ENCODE assay signal across 8 cellular contexts in the genomic region with DNA sequence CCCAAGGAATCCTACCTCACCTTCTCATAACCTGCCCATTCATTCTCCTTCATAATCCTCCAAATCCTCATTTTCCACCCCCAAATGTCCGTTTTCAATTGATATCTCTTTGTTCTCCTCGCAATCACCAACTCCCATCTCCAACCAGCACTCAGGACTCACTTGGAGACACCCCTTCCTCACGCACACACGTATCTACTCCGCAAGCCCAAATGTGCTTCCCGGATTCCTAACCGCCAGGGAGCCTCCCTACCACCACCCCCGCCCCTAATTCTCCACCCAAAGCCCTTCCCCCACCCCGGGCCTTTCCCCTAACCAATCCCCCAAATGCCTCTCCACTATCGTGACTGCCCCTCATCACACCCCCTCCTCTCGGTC. TPM values are rescaled to one million over a fixed set of nuclear protein-coding genes. Genes with fewer than 3 reads are reported as not detected.
DNase-seq lines count a peak whose midpoint lies in the region; ATAC-seq and TF ChIP-seq lines count a peak whose summit lies in the region.

No MANE protein-coding gene starts in this region.

- H3K4me2 ChIP-seq in OCI-LY1 (ENCODE audit: low read length) (peak overlapping the region; percentile 93), osteoblast (ENCODE audit: insufficient read depth, low read length) (peak overlapping the region; percentile 99)

- TF ChIP-seq CTCF in GM12875 (IDR thresholded peaks at IDR 0.05; ENCODE audit: borderline replicate concordance, insufficient read depth, low read depth, low read length) (no peak), OCI-LY1 (IDR thresholded peaks at IDR 0.05; ENCODE audit: low read length) (no peak), osteoblast (IDR thresholded peaks at IDR 0.05; ENCODE audit: extremely low read depth, low read depth, low read length) (no peak)

- H4K20me1 ChIP-seq in OCI-LY1 (ENCODE audit: insufficient read depth, low read length) (no peaks in the 10 kb centered on the region), osteoblast (ENCODE audit: insufficient read depth, low read length) (peaks cover 32% of the 10 kb centered on the region)

- peaks cover 18% of the 10 kb centered on the region for H3K4me1 ChIP-seq in OCI-LY1 (ENCODE audit: insufficient read depth, low read length, severe bottlenecking)
- H3K4me1 ChIP-seq in osteoblast (ENCODE audit: insufficient read depth, low read length) = peaks cover 38% of the 10 kb centered on the region

- peak overlapping the region; percentile 76 for H3K9ac ChIP-seq in OCI-LY1 (ENCODE audit: low read length)

- H3K27me3 ChIP-seq in OCI-LY1 (ENCODE audit: insufficient read depth, low read length) (no peaks in the 10 kb centered on the region), osteoblast (ENCODE audit: insufficient read depth, low read length) (no peaks in the 10 kb centered on the region)

- peaks cover 31% of the 10 kb centered on the region for H3K79me2 ChIP-seq in OCI-LY1 (ENCODE audit: insufficient read depth, low read length)
- peaks cover 90% of the 10 kb centered on the region for H3K79me2 ChIP-seq in osteoblast (ENCODE audit: insufficient read depth, low read length)

- H3K4me3 ChIP-seq in GM12875 (ENCODE audit: low read depth, low read length) = peak overlapping the region; percentile 68
- H3K4me3 ChIP-seq in OCI-LY1 (ENCODE audit: low read depth, low read length, poor library complexity, severe bottlenecking) = peak overlapping the region; percentile 92
- H3K4me3 ChIP-seq in osteoblast (ENCODE audit: insufficient read depth, low read length) = peak overlapping the region; percentile 99

- no peak overlapping the region for H3K27ac ChIP-seq in OCI-LY1 (ENCODE audit: low read depth, low read length, poor library complexity, severe bottlenecking)
- H3K27ac ChIP-seq in epithelial cell of prostate = peak overlapping the region; percentile 83
- H3K27ac ChIP-seq in osteoblast (ENCODE audit: low read depth, low read length) = peak overlapping the region; percentile 99

- H3F3A ChIP-seq in OCI-LY1 (ENCODE audit: insufficient read depth, low read length) = no peaks in the 10 kb centered on the region

- H3K36me3 ChIP-seq in OCI-LY1 (ENCODE audit: insufficient read depth, low read length) (no peaks in the 10 kb centered on the region), osteoblast (ENCODE audit: insufficient read depth, low read length) (peaks cover 14% of the 10 kb centered on the region)

- H3K9me2 ChIP-seq in OCI-LY1 (ENCODE audit: low read depth, low read length) = no peaks in the 10 kb centered on the region

- ATAC-seq in HG03196 (IDR thresholded peaks at IDR 0.05; ENCODE audit: unreplicated experiment) (no peak), HG03520 (IDR thresholded peaks at IDR 0.05; ENCODE audit: unreplicated experiment) (no peak)

- H3K9me3 ChIP-seq in OCI-LY1 (ENCODE audit: low read length) = no peaks in the 10 kb centered on the region
- H3K9me3 ChIP-seq in osteoblast (ENCODE audit: low read depth, low read length) = no peaks in the 10 kb centered on the region

- H2AFZ ChIP-seq in OCI-LY1 (ENCODE audit: low read length) (no peak overlapping the region), osteoblast (ENCODE audit: low read length) (peak overlapping the region; percentile 98)

- DNase-seq in epithelial cell of prostate (ENCODE audit: low read depth, low spot score) (no peak), osteoblast (ENCODE audit: insufficient read length, low spot score, missing footprints) (no peak), COR-L47 (lab: John Stamatoyannopoulos, UW) (no peak), SW480 (ENCODE audit: low spot score) (no peak)

RNA-seq across cellular contexts. Expression of a gene that starts 0.3 kb away (rescaled TPM):
- total RNA-seq in osteoblast = 94.6 and 102 TPM in 2 replicates

RNA-seq across cellular contexts. Expression of a gene that starts 0.6 kb away (rescaled TPM):
- 34.8 and 40.9 TPM in 2 replicates for total RNA-seq in osteoblast
